ENCODE assay signal across 9 cellular contexts in genomic region chr21:43720539-43721224, GRCh38. TPM values are rescaled to one million over a fixed set of nuclear protein-coding genes. Genes with fewer than 3 reads are reported as not detected.
DNase-seq lines count a peak whose midpoint lies in the region; ATAC-seq and TF ChIP-seq lines count a peak whose summit lies in the region.
"Had no signal": no experiment of that assay in that cellular context is flagged by ENCODE, and none has a peak within 500 bp of the region (broad histone marks: within the 10 kb centered on the region; RNA-seq: fewer than 3 reads in every experiment).

No MANE protein-coding gene starts in this region.

- H4K91ac ChIP-seq in H9 (ENCODE audit: insufficient read length, low read depth, low read length), result no peak overlapping the region

- H3K9ac ChIP-seq in H9 (ENCODE audit: extremely low read depth, insufficient read length, low read length) (no peak overlapping the region), skeletal muscle tissue (ENCODE audit: low read depth in 1 of 3, low read length in 3 of 3) (peak overlapping the region; percentile 63 to 89 (median 80))

- no peak overlapping the region for H4K5ac ChIP-seq in H9 (ENCODE audit: insufficient read length, low read depth, low read length)

- POLR2A ChIA-PET in activated CD4-positive, alpha-beta memory T cell treated with anti-CD3 and anti-CD28 coated beads, Interleukin-2, amount 10 ng/mL, durations not matched to agents 7 days and 5 days (lab: Charles Lee), result interaction anchor here (0.8 to 2.3 kb wide), 11 partner anchors 8 to 363 kb away, joined by 3 to 27 read pairs (median 4); partner anchors contain the start of genes HSF2BP, RRP1 and RRP1B

- no peaks in the 10 kb centered on the region for H3K79me1 ChIP-seq in H9 (ENCODE audit: insufficient read depth, low read depth, low read length, poor library complexity, severe bottlenecking)

- no peak overlapping the region for H2BK15ac ChIP-seq in H9 (ENCODE audit: low read depth, low read length)

- H3K79me2 ChIP-seq in H9 (ENCODE audit: insufficient read depth, low read length), result peaks cover 7% of the 10 kb centered on the region; the same call in 1 of the 2 replicates

- no peak overlapping the region for H2BK12ac ChIP-seq in H9 (ENCODE audit: insufficient read length, low read depth, low read length)

- peaks cover 8% of the 10 kb centered on the region for H3K23me2 ChIP-seq in H9 (ENCODE audit: insufficient read length, low read depth, low read length, poor library complexity, severe bottlenecking)

- peak overlapping the region; percentile 65 for H3K4me2 ChIP-seq in H9 (ENCODE audit: insufficient read depth, insufficient read length, low read length)

- H3K4me3 ChIP-seq in skeletal muscle tissue (ENCODE audit: low read length in 3 of 3), result peak overlapping the region; percentile 73 to 90 (median 89)

- H3K27me3 Mint-ChIP-seq in H9 (ENCODE audit: low read depth) (peaks cover 17% of the 10 kb centered on the region), glutamatergic neuron (ENCODE audit: unreplicated experiment) (peaks cover 12% of the 10 kb centered on the region)
- peaks cover 11% of the 10 kb centered on the region for H3K27me3 Mint-ChIP-seq in activated CD4-positive, alpha-beta memory T cell treated with anti-CD3 and anti-CD28 coated beads, Interleukin-2, amount 10 ng/mL, durations not matched to agents 7 days and 5 days

- no peak overlapping the region for H3K56ac ChIP-seq in H9 (ENCODE audit: insufficient read length, low read depth, low read length)

- in situ Hi-C loops in KBM-7 (cut with MboI; ENCODE audit: low pct_unique_long_range_greater_than_20kb, low sequenced_read_pairs), result no loop called here

- H3K4me3 Mint-ChIP-seq in H9 (peak overlapping the region; percentile 72 to 83), glutamatergic neuron (ENCODE audit: unreplicated experiment) (peak overlapping the region; percentile 78)
- H3K4me3 Mint-ChIP-seq in activated CD4-positive, alpha-beta memory T cell treated with anti-CD3 and anti-CD28 coated beads, Interleukin-2, amount 10 ng/mL, durations not matched to agents 7 days and 5 days, result peak overlapping the region; percentile 81

- H3K9me3 Mint-ChIP-seq in H9, result no peaks in the 10 kb centered on the region; a peak in 1 of 5 replicates
- no peaks in the 10 kb centered on the region for H3K9me3 Mint-ChIP-seq in activated CD4-positive, alpha-beta memory T cell treated with anti-CD3 and anti-CD28 coated beads, Interleukin-2, amount 10 ng/mL, durations not matched to agents 7 days and 5 days
- H3K9me3 Mint-ChIP-seq in glutamatergic neuron (ENCODE audit: unreplicated experiment), result peaks cover 4% of the 10 kb centered on the region

- no peaks in the 10 kb centered on the region for H3K36me3 ChIP-seq in skeletal muscle tissue (ENCODE audit: control insufficient read depth in 3 of 3, insufficient read depth in 3 of 3, low read length in 3 of 3)

- no peak overlapping the region for H3K27ac ChIP-seq in H9 (ENCODE audit: insufficient read length, low read depth, low read length)
- no peak overlapping the region for H3K27ac ChIP-seq in skeletal muscle tissue (ENCODE audit: low read depth, low read length)

- H2BK20ac ChIP-seq in H9 (ENCODE audit: low read depth, low read length, poor library complexity, severe bottlenecking), result no peak overlapping the region

- H2AFZ ChIP-seq in H9 (ENCODE audit: low read length), result no peak overlapping the region

- H3K27me3 ChIP-seq in H9 (ENCODE audit: insufficient read depth, low read length) (no peaks in the 10 kb centered on the region; the same call in 1 of the 2 replicates), skeletal muscle tissue (ENCODE audit: control insufficient read depth in 3 of 3, insufficient read depth in 3 of 3, low read length in 3 of 3) (no peaks in the 10 kb centered on the region)

- H2BK120ac ChIP-seq in H9 (ENCODE audit: low read depth, low read length, poor library complexity, severe bottlenecking), result no peak overlapping the region

- H3K4me1 Mint-ChIP-seq in H9, result peaks cover 14 to 15% of the 10 kb centered on the region in 2 experiments
- peaks cover 40% of the 10 kb centered on the region for H3K4me1 Mint-ChIP-seq in activated CD4-positive, alpha-beta memory T cell treated with anti-CD3 and anti-CD28 coated beads, Interleukin-2, amount 10 ng/mL, durations not matched to agents 7 days and 5 days
- H3K4me1 Mint-ChIP-seq in glutamatergic neuron (ENCODE audit: low read depth, unreplicated experiment), result peaks cover 6% of the 10 kb centered on the region

- H3K14ac ChIP-seq in H9 (ENCODE audit: insufficient read depth, low read length), result no peak overlapping the region; the same call in 1 of the 2 replicates

- no peak overlapping the region for H3K18ac ChIP-seq in H9 (ENCODE audit: insufficient read length, low read depth, low read length)

- no peak overlapping the region for H2BK5ac ChIP-seq in H9 (ENCODE audit: insufficient read length, low read length)

- H3K4me1 ChIP-seq in H9 (ENCODE audit: insufficient read depth, low read length) (no peaks in the 10 kb centered on the region; the same call in 1 of the 2 replicates), skeletal muscle tissue (ENCODE audit: control insufficient read depth in 3 of 3, insufficient read depth in 3 of 3, low read length in 3 of 3) (peaks cover 21 to 31% (median 27%) of the 10 kb centered on the region in 3 donors)

- no peak overlapping the region for H3T11ph ChIP-seq in H9 (ENCODE audit: low read length)

- no CpG with 5 or more reads among the region's 17 CpGs for WGBS in H9 (ENCODE audit: extremely low coverage, insufficient read length, low lambda C conversion rate)

- no peak overlapping the region for H4K8ac ChIP-seq in H9 (replicated peaks; ENCODE audit: insufficient read length, low read depth, low read length)

- CTCF ChIA-PET in activated CD4-positive, alpha-beta memory T cell treated with anti-CD3 and anti-CD28 coated beads, Interleukin-2, amount 10 ng/mL, durations not matched to agents 7 days and 5 days (lab: Charles Lee), result interaction anchor here (1.4 to 1.5 kb wide), 2 partner anchors 8 to 16 kb away, joined by 3 to 5 read pairs; no protein-coding TSS in a partner anchor

- H4K20me1 ChIP-seq in H9 (ENCODE audit: control insufficient read depth, insufficient read depth, insufficient read length), result no peaks in the 10 kb centered on the region

- no peak overlapping the region for H3K23ac ChIP-seq in H9 (ENCODE audit: insufficient read length, low read depth, low read length)

- no peak for TF ChIP-seq CTCF in H9 (conservative IDR thresholded peaks at IDR 0.05)
- TF ChIP-seq CTCF in glutamatergic neuron (IDR thresholded peaks at IDR 0.05; ENCODE audit: partially characterized antibody, unreplicated experiment), result no peak

- H3K4ac ChIP-seq in H9 (ENCODE audit: low read depth, low read length), result no peak overlapping the region

- H3K36me3 Mint-ChIP-seq in H9 (ENCODE audit: insufficient read depth in 1 of 3, low read depth in 3 of 3) (peaks cover 0 to 11% (median 7%) of the 10 kb centered on the region in 3 experiments; a peak in 5 of 7 replicates), glutamatergic neuron (ENCODE audit: unreplicated experiment) (no peaks in the 10 kb centered on the region)
- peaks cover 9% of the 10 kb centered on the region for H3K36me3 Mint-ChIP-seq in activated CD4-positive, alpha-beta memory T cell treated with anti-CD3 and anti-CD28 coated beads, Interleukin-2, amount 10 ng/mL, durations not matched to agents 7 days and 5 days (ENCODE audit: low read depth)

- ATAC-seq in GM21423 (IDR thresholded peaks at IDR 0.05; ENCODE audit: unreplicated experiment) (no peak), left lobe of liver (no peak)

- H3K27ac Mint-ChIP-seq in H9 (peak overlapping the region in 1 of 3 experiments; percentile 44; a peak in 1 of 7 replicates), glutamatergic neuron (ENCODE audit: unreplicated experiment) (no peak overlapping the region)
- H3K27ac Mint-ChIP-seq in activated CD4-positive, alpha-beta memory T cell treated with anti-CD3 and anti-CD28 coated beads, Interleukin-2, amount 10 ng/mL, durations not matched to agents 7 days and 5 days, result peak overlapping the region; percentile 26

- H3K9me3 ChIP-seq in H9 (ENCODE audit: control insufficient read depth, low read depth, low read length) (no peaks in the 10 kb centered on the region), skeletal muscle tissue (ENCODE audit: control insufficient read depth in 3 of 3, low read length in 3 of 3) (no peaks in the 10 kb centered on the region)

- peak; percentile 24 for DNase-seq in H9
- DNase-seq in activated CD4-positive, alpha-beta memory T cell treated with anti-CD3 and anti-CD28 coated beads, Interleukin-2, amount 10 ng/mL, durations not matched to agents 7 days and 5 days, result no peak
- peak; percentile 11 for DNase-seq in glutamatergic neuron
- no peak for DNase-seq in HT-29 (ENCODE audit: low spot score)
- DNase-seq in KBM-7, result no peak
- DNase-seq in left lobe of liver (ENCODE audit: low spot score), result no peak
- DNase-seq: stimulated activated naive CD4-positive, alpha-beta T cell had no signal

- no peak overlapping the region for H2AK5ac ChIP-seq in H9 (ENCODE audit: insufficient read length, low read length)

RNA-seq across cellular contexts. Expression of gene PDXK, which starts 1.8 kb away (rescaled TPM):
- total RNA-seq in H9 (2021) (109 and 117 TPM in 2 replicates), glutamatergic neuron (ENCODE audit: unreplicated experiment) (63.8 TPM), skeletal muscle tissue (12.5 TPM), left lobe of liver (61.1 TPM)
- 10 to 100 TPM; 94.1 to 95.0 TPM for total RNA-seq in activated CD4-positive, alpha-beta memory T cell treated with anti-CD3 and anti-CD28 coated beads, Interleukin-2, amount 10 ng/mL, durations not matched to agents 7 days and 5 days
- total RNA-seq in HT-29 (2014; rRNA removed; shearing (Covaris generic)), result 193 and 219 TPM in 2 replicates

RNA-seq across cellular contexts. Expression of gene CSTB, which starts 55.4 kb away (rescaled TPM):
- total RNA-seq in H9 (2021), result 40.7 and 44.5 TPM in 2 replicates
- total RNA-seq in activated CD4-positive, alpha-beta memory T cell treated with anti-CD3 and anti-CD28 coated beads, Interleukin-2, amount 10 ng/mL, durations not matched to agents 7 days and 5 days, result 10 to 100 TPM; 54.3 to 55.6 TPM
- 32.7 TPM for total RNA-seq in glutamatergic neuron (ENCODE audit: unreplicated experiment)
- 6.3 TPM for total RNA-seq in skeletal muscle tissue
- total RNA-seq in HT-29 (2014; rRNA removed; shearing (Covaris generic)), result 49.7 and 55.0 TPM in 2 replicates
- total RNA-seq in left lobe of liver, result 25.6 TPM

Comparison
In these comparisons a context has a peak if more than half of its experiments do, and no peak if none do; other contexts are left out.
1. DNase-seq: peak in H9 (single experiment) and glutamatergic neuron (single experiment); none in activated CD4-positive, alpha-beta memory T cell treated with anti-CD3 and anti-CD28 coated beads, Interleukin-2, amount 10 ng/mL, durations not matched to agents 7 days and 5 days (single experiment), HT-29 (single experiment), KBM-7 (single experiment) and left lobe of liver (single experiment).
2. Peak in every context shown above with its lines, with median percentiles within 50 percentile points of each other: H3K4me3 Mint-ChIP-seq.